In the genomic region with DNA sequence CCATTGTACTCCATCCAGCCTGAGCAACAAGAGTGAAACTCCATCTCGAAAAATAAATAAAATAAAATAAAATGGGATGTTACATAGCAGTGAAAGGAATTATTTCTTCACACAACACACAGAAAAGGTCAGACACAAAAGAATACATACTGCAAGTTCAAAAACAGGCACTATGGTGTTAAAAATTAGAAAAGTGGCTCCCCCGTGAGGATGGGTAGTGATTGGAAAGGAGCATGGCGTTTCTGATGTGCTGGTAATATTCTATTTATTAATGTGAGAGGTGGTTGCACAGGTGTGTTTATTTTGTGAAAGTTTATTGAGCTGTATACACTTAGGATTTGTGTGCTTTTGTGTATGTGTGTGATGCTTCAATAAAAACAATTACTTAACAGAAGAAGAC, we compare ENCODE assay signal across 29 cellular contexts. TPM values are rescaled to one million over a fixed set of nuclear protein-coding genes. Genes with fewer than 3 reads are reported as not detected.
DNase-seq lines count a peak whose midpoint lies in the region; ATAC-seq, FAIRE-seq and TF ChIP-seq lines count a peak whose summit lies in the region.
"Had no signal": no experiment of that assay in that cellular context is flagged by ENCODE, and none has a peak within 500 bp of the region (broad histone marks: within the 10 kb centered on the region; RNA-seq: fewer than 3 reads in every experiment).

No MANE protein-coding gene starts in this region.

- TF ChIP-seq POLR2A in breast epithelium (IDR thresholded peaks at IDR 0.05): no peak

- H3K36me3 Mint-ChIP-seq in MCF 10A (ENCODE audit: insufficient read depth, unreplicated experiment): no peaks in the 10 kb centered on the region
- no peaks in the 10 kb centered on the region for H3K36me3 Mint-ChIP-seq in activated T-helper 17 cell treated with anti-CD3 and anti-CD28 coated beads, Interleukin-2, amount 50 U/mL, for 72 hours (ENCODE audit: low read depth)
- H3K36me3 Mint-ChIP-seq: activated CD4-positive, alpha-beta memory T cell treated with anti-CD3 and anti-CD28 coated beads for 36 hours; CD4-positive, alpha-beta memory T cell; naive thymus-derived CD4-positive, alpha-beta T cell; stimulated activated memory B cell treated with anti-CD40 and anti-IgM and Interleukin-4, amounts not matched to agents 10 μg/mL and 1 μg/mL and 100 μg/mL, for 72 hours had no signal

- no peak overlapping the region for H3K9ac ChIP-seq in keratinocyte (ENCODE audit: control insufficient read depth, extremely low read depth, insufficient read depth, low read length)

- peaks cover 3% of the 10 kb centered on the region for H3K9me1 ChIP-seq in keratinocyte (ENCODE audit: control insufficient read depth, extremely low read depth, insufficient read depth, low read length)

- no peaks in the 10 kb centered on the region for H3K9me3 Mint-ChIP-seq in MCF 10A (ENCODE audit: unreplicated experiment)
- H3K9me3 Mint-ChIP-seq in activated T-helper 17 cell treated with anti-CD3 and anti-CD28 coated beads, Interleukin-2, amount 50 U/mL, for 72 hours: no peaks in the 10 kb centered on the region

- H3K4me1 ChIP-seq in breast epithelium (peaks cover 0 to 5% of the 10 kb centered on the region in 2 donors), Panc1 (ENCODE audit: control insufficient read depth, insufficient read depth, low read length) (peaks cover 29% of the 10 kb centered on the region), keratinocyte (ENCODE audit: control insufficient read depth, extremely low read depth, insufficient read depth, low read length) (peaks cover 44% of the 10 kb centered on the region)

- POLR2A ChIA-PET in MCF 10A (lab: Yijun Ruan, JAX): interaction anchor here (1.1 to 5.9 kb wide), 5 partner anchors 10 to 236 kb away, joined by 3 to 192 read pairs (median 5); a partner anchor contains a TSS
- POLR2A ChIA-PET in Panc1 (lab: Charles Lee): interaction anchor here (0.6 kb wide), 1 partner anchor 27 kb away, joined by 3 read pairs; no protein-coding TSS in a partner anchor

- no peak for FAIRE-seq in keratinocyte (lab: Jason Lieb, UNC)
- FAIRE-seq: frontal cortex, GM12891 had no signal

- H3K4me3 Mint-ChIP-seq in MCF 10A (ENCODE audit: unreplicated experiment): no peak overlapping the region
- H3K4me3 Mint-ChIP-seq in activated T-helper 17 cell treated with anti-CD3 and anti-CD28 coated beads, Interleukin-2, amount 50 U/mL, for 72 hours: no peak overlapping the region
- H3K4me3 Mint-ChIP-seq: activated CD4-positive, alpha-beta memory T cell treated with anti-CD3 and anti-CD28 coated beads for 36 hours; activated T-cell treated with anti-CD3 and anti-CD28 coated beads, Interleukin-2, amount 50 U/mL, for 72 hours; CD4-positive, alpha-beta memory T cell; naive thymus-derived CD4-positive, alpha-beta T cell; stimulated activated memory B cell treated with anti-CD40 and anti-IgM and Interleukin-4, amounts not matched to agents 10 μg/mL and 1 μg/mL and 100 μg/mL, for 72 hours had no signal

- no TSS peak for BruUV-seq in MCF 10A (replicated peaks; lab: Mats Ljungman, UMichigan)
- no TSS peak for BruUV-seq in Panc1 (replicated peaks; lab: Mats Ljungman, UMichigan)

- no peaks in the 10 kb centered on the region for H3K27me3 ChIP-seq in breast epithelium
- H3K27me3 ChIP-seq in Panc1 (ENCODE audit: control insufficient read depth, insufficient read depth, low read length): no peaks in the 10 kb centered on the region
- H3K27me3 ChIP-seq in keratinocyte (ENCODE audit: control insufficient read depth, extremely low read depth, insufficient read depth, low read length): no peaks in the 10 kb centered on the region
- H3K27me3 ChIP-seq in H7 (ENCODE audit: control insufficient read depth, insufficient read depth, low read length): no peaks in the 10 kb centered on the region
- H3K27me3 ChIP-seq: Peyer's patch, upper lobe of right lung had no signal

- ATAC-seq in Panc1: no peak
- no peak for ATAC-seq in GM21529 (IDR thresholded peaks at IDR 0.05; ENCODE audit: unreplicated experiment)
- no peak for ATAC-seq in activated T-helper 17 cell treated with anti-CD3 and anti-CD28 coated beads, Interleukin-2, amount 50 U/mL, for 72 hours (replicated peaks)
- ATAC-seq: activated T-cell treated with anti-CD3 and anti-CD28 coated beads, Interleukin-2, amount 50 U/mL, for 72 hours; naive thymus-derived CD4-positive, alpha-beta T cell; stimulated activated memory B cell treated with anti-CD40 and anti-IgM and Interleukin-4, amounts not matched to agents 10 μg/mL and 1 μg/mL and 100 μg/mL, for 72 hours had no signal

- H3K4me1 Mint-ChIP-seq in MCF 10A (ENCODE audit: insufficient read depth, unreplicated experiment): peaks cover 30% of the 10 kb centered on the region
- H3K4me1 Mint-ChIP-seq in activated T-helper 17 cell treated with anti-CD3 and anti-CD28 coated beads, Interleukin-2, amount 50 U/mL, for 72 hours: no peaks in the 10 kb centered on the region
- H3K4me1 Mint-ChIP-seq: CD4-positive, alpha-beta memory T cell; stimulated activated memory B cell treated with anti-CD40 and anti-IgM and Interleukin-4, amounts not matched to agents 10 μg/mL and 1 μg/mL and 100 μg/mL, for 72 hours had no signal

- DNase-seq in MCF 10A (ENCODE audit: unreplicated experiment) (no peak), breast epithelium (ENCODE audit: low spot score in 2 of 2) (no peak), Panc1 (ENCODE audit: low read depth, low spot score) (no peak), keratinocyte (ENCODE audit: low read depth, low spot score) (no peak), GM20000 (ENCODE audit: low spot score) (no peak), H7 (no peak)
- DNase-seq: activated CD4-positive, alpha-beta memory T cell treated with anti-CD3 and anti-CD28 coated beads for 36 hours; activated CD4-positive, alpha-beta T cell treated with anti-CD3 and anti-CD28 coated beads for 1 hour; activated naive CD4-positive, alpha-beta T cell treated with Interleukin-2 at 50 U/mL for 16 hours; activated T-cell treated with anti-CD3 and anti-CD28 coated beads, Interleukin-2, amount 50 U/mL, for 72 hours; AML-193; CD4-positive, alpha-beta memory T cell; central memory CD4-positive, alpha-beta T cell; cortex of kidney; DMS 273 treated with DMSO at 0.1 percent for 48 hours; naive thymus-derived CD4-positive, alpha-beta T cell; NCI-H1417; NCI-H2029 treated with DMSO at 0.1 percent for 48 hours; NCI-H524; NK-92 treated with Interleukin-12 subunit alpha and Interleukin-12 subunit beta, amount 100 ng/mL, for 24 hours; Peyer's patch; SIG-M5; upper lobe of right lung had no signal

- H3K27ac Mint-ChIP-seq in MCF 10A (ENCODE audit: low read depth, unreplicated experiment): peak overlapping the region; percentile 72
- no peak overlapping the region for H3K27ac Mint-ChIP-seq in activated T-helper 17 cell treated with anti-CD3 and anti-CD28 coated beads, Interleukin-2, amount 50 U/mL, for 72 hours
- H3K27ac Mint-ChIP-seq: activated CD4-positive, alpha-beta memory T cell treated with anti-CD3 and anti-CD28 coated beads for 36 hours; activated T-cell treated with anti-CD3 and anti-CD28 coated beads, Interleukin-2, amount 50 U/mL, for 72 hours; CD4-positive, alpha-beta memory T cell; naive thymus-derived CD4-positive, alpha-beta T cell; stimulated activated memory B cell treated with anti-CD40 and anti-IgM and Interleukin-4, amounts not matched to agents 10 μg/mL and 1 μg/mL and 100 μg/mL, for 72 hours had no signal

- in situ Hi-C loops in Panc1 (cut with HindIII; ENCODE audit: low pct_unique_long_range_greater_than_20kb, low sequenced_read_pairs): no loop called here

- H3K36me3 ChIP-seq in breast epithelium (no peaks in the 10 kb centered on the region), Panc1 (ENCODE audit: control insufficient read depth, insufficient read depth, low read length) (no peaks in the 10 kb centered on the region), keratinocyte (ENCODE audit: control insufficient read depth in 2 of 2, extremely low read depth in 1 of 2, insufficient read depth in 2 of 2, low read length in 2 of 2) (no peaks in the 10 kb centered on the region), H7 (replicated peaks; ENCODE audit: control insufficient read depth, insufficient read depth, low read length) (no peaks in the 10 kb centered on the region)
- H3K36me3 ChIP-seq: Peyer's patch, upper lobe of right lung had no signal

- intact Hi-C loops in MCF 10A (cut with micrococcal nuclease) (no loop called here), breast epithelium (cut with DNase I; ENCODE audit: low total_unique reads) (no loop called here), Panc1 (cut with micrococcal nuclease; ENCODE audit: unreplicated experiment) (no loop called here)

- H3K4me3 ChIP-seq in breast epithelium (no peak overlapping the region), Panc1 (ENCODE audit: low read depth in 2 of 2, low read length in 2 of 2) (no peak overlapping the region), keratinocyte (ENCODE audit: control insufficient read depth in 2 of 3, extremely low read depth in 1 of 3, insufficient read depth in 2 of 3, low read depth in 1 of 3, low read length in 3 of 3) (no peak overlapping the region), H7 (ENCODE audit: insufficient read depth, low read depth, low read length) (no peak overlapping the region)
- H3K4me3 ChIP-seq: lung, Peyer's patch, upper lobe of right lung had no signal

- dilution Hi-C loops in keratinocyte (cut with MboI; ENCODE audit: extremely low pct_ligation_motif_present, low sequenced_read_pairs): no loop called here

- H3K27ac ChIP-seq in breast epithelium (no peak overlapping the region), Panc1 (ENCODE audit: low read length) (peak overlapping the region; percentile 76), keratinocyte (ENCODE audit: control insufficient read depth, insufficient read depth, low read length) (peak overlapping the region; percentile 87)
- H3K27ac ChIP-seq: upper lobe of right lung had no signal

- no peak overlapping the region for H2AFZ ChIP-seq in keratinocyte (ENCODE audit: control insufficient read depth, low read length)

- no peak for TF ChIP-seq CTCF in MCF 10A (IDR thresholded peaks at IDR 0.05; ENCODE audit: unreplicated experiment)
- no peak for TF ChIP-seq CTCF in breast epithelium (IDR thresholded peaks at IDR 0.05)
- TF ChIP-seq CTCF in Panc1 (IDR thresholded peaks at IDR 0.05): no peak
- TF ChIP-seq CTCF in keratinocyte (optimal IDR thresholded peaks at IDR 0.05 in 1 of 3, IDR thresholded peaks at IDR 0.05 in 1 of 3, conservative IDR thresholded peaks at IDR 0.05 in 1 of 3; ENCODE audit: extremely low read depth in 1 of 3, insufficient read depth in 2 of 3, low read length in 3 of 3): no peak
- TF ChIP-seq CTCF in GM20000 (IDR thresholded peaks at IDR 0.05; ENCODE audit: extremely low read depth, missing control alignments): no peak

- H3K4me2 ChIP-seq in keratinocyte (ENCODE audit: control insufficient read depth, extremely low read depth, insufficient read depth, low read depth, low read length): no peak overlapping the region

- CTCF ChIA-PET in MCF 10A (lab: Yijun Ruan, JAX): interaction anchor here (0.6 kb wide), 1 partner anchor 10 kb away, joined by 4 read pairs; no protein-coding TSS in a partner anchor
- CTCF ChIA-PET in Panc1 (lab: Charles Lee): interaction anchor here (0.6 to 0.9 kb wide), 2 partner anchors 13 to 19 kb away, joined by 3 to 4 read pairs; no protein-coding TSS in a partner anchor

- H3K9me3 ChIP-seq in breast epithelium (no peaks in the 10 kb centered on the region), Panc1 (ENCODE audit: control insufficient read depth, insufficient read depth, low read depth, low read length) (peaks cover 4% of the 10 kb centered on the region; the same call in 1 of the 2 replicates), keratinocyte (ENCODE audit: control insufficient read depth, low read depth, low read length) (no peaks in the 10 kb centered on the region)
- H3K9me3 ChIP-seq: Peyer's patch, upper lobe of right lung had no signal

- no peaks in the 10 kb centered on the region for H3K79me2 ChIP-seq in keratinocyte (ENCODE audit: control insufficient read depth, insufficient read depth, low read length)

- H3K27me3 Mint-ChIP-seq in MCF 10A (ENCODE audit: insufficient read depth, unreplicated experiment): no peaks in the 10 kb centered on the region
- H3K27me3 Mint-ChIP-seq in activated T-helper 17 cell treated with anti-CD3 and anti-CD28 coated beads, Interleukin-2, amount 50 U/mL, for 72 hours: no peaks in the 10 kb centered on the region
- H3K27me3 Mint-ChIP-seq: activated CD4-positive, alpha-beta memory T cell treated with anti-CD3 and anti-CD28 coated beads for 36 hours; CD4-positive, alpha-beta memory T cell; stimulated activated memory B cell treated with anti-CD40 and anti-IgM and Interleukin-4, amounts not matched to agents 10 μg/mL and 1 μg/mL and 100 μg/mL, for 72 hours had no signal

- H4K20me1 ChIP-seq in keratinocyte (ENCODE audit: control insufficient read depth, extremely low read depth, insufficient read depth, low read length): no peaks in the 10 kb centered on the region

RNA-seq across cellular contexts. Expression of a gene that starts 22.9 kb away (rescaled TPM):
- total RNA-seq in MCF 10A (2022) (139 and 147 TPM in 2 replicates), breast epithelium (100 to 1,000 TPM in 2 of 3 donors, 10 to 100 TPM in 1; 82.6 to 101 (median 100) TPM), Panc1 (2021; ENCODE audit: unreplicated experiment) (208 TPM)
- 153 TPM for polyA plus RNA-seq in Panc1 (2012; ENCODE audit: insufficient read length)
- 139 to 252 TPM (median 161 TPM) in 3 replicates for polyA plus RNA-seq in keratinocyte
- 328 TPM for polyA plus RNA-seq in keratinocyte (2011; ENCODE audit: low read depth)
- polyA plus RNA-seq in keratinocyte (2011; cell fraction: cytosol; rRNA removed): 225 and 344 TPM in 2 replicates
- polyA plus RNA-seq in keratinocyte (2011; cell fraction: nucleus; rRNA removed): 141 and 287 TPM in 2 replicates
- polyA plus RNA-seq in keratinocyte (2012; ENCODE audit: low replicate concordance): 176 and 274 TPM in 2 replicates
- 27.3 to 149 TPM (median 105 TPM) in 3 replicates for polyA minus RNA-seq in keratinocyte
- polyA minus RNA-seq in keratinocyte (2011; cell fraction: cytosol; rRNA and poly(A)+ RNA removed): 202 TPM
- polyA minus RNA-seq in keratinocyte (2011; cell fraction: nucleus; rRNA and poly(A)+ RNA removed): 73.4 and 110 TPM in 2 replicates
- total RNA-seq in H7 (2014; rRNA removed; shearing (Covaris generic)): 92.6 and 101 TPM in 2 replicates
- 100 to 1,000 TPM in 1 of 2 donors, 10 to 100 TPM in 1; 68.5 to 107 TPM for total RNA-seq in activated T-helper 17 cell treated with anti-CD3 and anti-CD28 coated beads, Interleukin-2, amount 50 U/mL, for 72 hours

RNA-seq across cellular contexts. Expression of a gene that starts 28.6 kb away (rescaled TPM):
- 0.91 and 2.0 TPM in 2 replicates for total RNA-seq in MCF 10A (2022)
- 10 to 100 TPM in 1 of 3 donors, 1 to 10 TPM in 2; 3.4 to 32.8 (median 6.0) TPM for total RNA-seq in breast epithelium
- total RNA-seq in Panc1 (2021; ENCODE audit: unreplicated experiment): 55.7 TPM
- polyA plus RNA-seq in Panc1 (2012; ENCODE audit: insufficient read length): 77.9 TPM
- 6.5 to 8.4 TPM (median 7.4 TPM) in 3 replicates for polyA plus RNA-seq in keratinocyte
- 13.4 TPM for polyA plus RNA-seq in keratinocyte (2011; ENCODE audit: low read depth)
- 7.0 and 10.3 TPM in 2 replicates for polyA plus RNA-seq in keratinocyte (2011; cell fraction: cytosol; rRNA removed)
- 9.9 and 11.9 TPM in 2 replicates for polyA plus RNA-seq in keratinocyte (2011; cell fraction: nucleus; rRNA removed)
- polyA plus RNA-seq in keratinocyte (2012; ENCODE audit: low replicate concordance): 5.7 and 20.9 TPM in 2 replicates
- 9.7 to 24.6 TPM (median 10.8 TPM) in 3 replicates for polyA minus RNA-seq in keratinocyte
- 15.9 TPM for polyA minus RNA-seq in keratinocyte (2011; cell fraction: cytosol; rRNA and poly(A)+ RNA removed)
- polyA minus RNA-seq in keratinocyte (2011; cell fraction: nucleus; rRNA and poly(A)+ RNA removed): 10.2 and 13.2 TPM in 2 replicates
- total RNA-seq in H7 (2014; rRNA removed; shearing (Covaris generic)): 24.7 and 27.5 TPM in 2 replicates
- total RNA-seq in activated T-helper 17 cell treated with anti-CD3 and anti-CD28 coated beads, Interleukin-2, amount 50 U/mL, for 72 hours: 1 to 10 TPM; 3.0 to 3.4 TPM

Comparison
In these comparisons a context has a peak if more than half of its experiments do, and no peak if none do; other contexts are left out.
1. H3K27ac ChIP-seq: peak in Panc1 (single experiment) and keratinocyte (single experiment); none in breast epithelium (0 of 2).